ENCODE assay signal across 27 cellular contexts in genomic region chr5:170818222-170818621, GRCh38. TPM values are rescaled to one million over a fixed set of nuclear protein-coding genes. Genes with fewer than 3 reads are reported as not detected.
DNase-seq lines count a peak whose midpoint lies in the region; ATAC-seq and TF ChIP-seq lines count a peak whose summit lies in the region.
"Had no signal": no experiment of that assay in that cellular context is flagged by ENCODE, and none has a peak within 500 bp of the region (broad histone marks: within the 10 kb centered on the region; RNA-seq: fewer than 3 reads in every experiment).

No MANE protein-coding gene starts in this region.

- H3K79me1 ChIP-seq in IMR-90 (ENCODE audit: low read depth in 1 of 2, low read length in 2 of 2), result no peaks in the 10 kb centered on the region

- H2AK5ac ChIP-seq in IMR-90 (ENCODE audit: low read depth, low read length), result no peak overlapping the region

- H3K56ac ChIP-seq in IMR-90 (ENCODE audit: extremely low read depth, insufficient read depth, low read length), result no peak overlapping the region

- H3K9me3 Mint-ChIP-seq in chondrocyte (ENCODE audit: low read depth), result no peaks in the 10 kb centered on the region
- H3K9me3 Mint-ChIP-seq in nephron, result peaks cover under 1% of the 10 kb centered on the region
- H3K9me3 Mint-ChIP-seq: activated naive CD4-positive, alpha-beta T cell treated with anti-CD3 and anti-CD28 coated beads for 36 hours; activated T-helper 1 cell treated with anti-CD3 and anti-CD28 coated beads, Interleukin-12 subunit alpha, Interleukin-12 subunit beta, Interleukin-2, Interleukin-4 antibody, amounts not matched to agents 30 ng/mL and 10 ng/mL and 1 ng/mL, durations not matched to agents 14 hours and 24 hours and 36 hours had no signal

- H3K27ac ChIP-seq in IMR-90 (ENCODE audit: insufficient read depth, low read length), result no peak overlapping the region
- H3K27ac ChIP-seq: A549; BLaER1 treated with 17β-estradiol and CSF1 and Interleukin-3, amounts not matched to agents 10 nM and 100 nM; esophagus squamous epithelium; left ventricle myocardium inferior; transverse colon had no signal

- no peak overlapping the region for H2AFZ ChIP-seq in IMR-90 (replicated peaks; ENCODE audit: low read length, poor library complexity)

- DNase-seq in AG20443 (ENCODE audit: low spot score) (peak; percentile 37), IMR-90 (peak; percentile 71), chondrocyte (ENCODE audit: low spot score) (no peak), SIG-M5 (lab: John Stamatoyannopoulos, UW) (no peak)
- no peak for DNase-seq in activated CD4-positive, CD25-positive, alpha-beta regulatory T cell (lab: John Stamatoyannopoulos, UW)
- DNase-seq: activated CD4-positive, alpha-beta T cell treated with anti-CD3 and anti-CD28 coated beads, Interleukin-2, amount 50 U/mL, for 1 hour; activated naive CD4-positive, alpha-beta T cell treated with anti-CD3 and anti-CD28 coated beads for 36 hours; amygdala; Caco-2; dermis blood vessel endothelial cell; esophagus squamous epithelium; left ventricle myocardium inferior; naive thymus-derived CD8-positive, alpha-beta T cell; NCI-H1092 treated with DMSO at 0.1 percent for 48 hours; NCI-H2029; NCI-H526 treated with DMSO at 0.1 percent for 48 hours; SHP77; SW 1271; transverse colon had no signal

- no peak overlapping the region for H4K91ac ChIP-seq in IMR-90 (ENCODE audit: insufficient read depth, low read depth, low read length)

- H3K4me1 Mint-ChIP-seq in chondrocyte (ENCODE audit: low read depth) (peaks cover 14% of the 10 kb centered on the region), nephron (peaks cover 25% of the 10 kb centered on the region)
- H3K4me1 Mint-ChIP-seq: naive thymus-derived CD8-positive, alpha-beta T cell; WTC11 had no signal

- H3K27me3 Mint-ChIP-seq in chondrocyte (ENCODE audit: low read depth), result peaks cover 3% of the 10 kb centered on the region
- H3K27me3 Mint-ChIP-seq in nephron (ENCODE audit: low read depth), result peaks cover 10% of the 10 kb centered on the region

- in situ Hi-C loops in IMR-90 (cut with MboI; ENCODE audit: low sequenced_read_pairs), result loop anchor here (25.0 kb wide), 1 partner anchor 344 kb away; no protein-coding TSS in a partner anchor

- H2AK9ac ChIP-seq in IMR-90 (replicated peaks; ENCODE audit: low read depth, low read length, poor library complexity), result no peak overlapping the region

- peak overlapping the region; percentile 48 for H2BK5ac ChIP-seq in IMR-90 (ENCODE audit: low read depth, low read length, poor library complexity, severe bottlenecking)

- H4K20me1 ChIP-seq in IMR-90 (ENCODE audit: insufficient read depth, low read length), result no peaks in the 10 kb centered on the region
- H4K20me1 ChIP-seq: BLaER1 treated with 17β-estradiol and CSF1 and Interleukin-3, amounts not matched to agents 10 nM and 100 nM had no signal

- no peak overlapping the region for H3K4me3 ChIP-seq in IMR-90 (ENCODE audit: insufficient read depth, low read depth, low read length)
- H3K4me3 ChIP-seq: A549; BLaER1 treated with 17β-estradiol and CSF1 and Interleukin-3, amounts not matched to agents 10 nM and 100 nM; esophagus squamous epithelium; left ventricle myocardium inferior; transverse colon had no signal

- POLR2A ChIA-PET in IMR-90 (lab: Charles Lee; ENCODE audit: unreplicated experiment), result no interaction called here

- H3K36me3 Mint-ChIP-seq in chondrocyte (ENCODE audit: low read depth), result no peaks in the 10 kb centered on the region
- no peaks in the 10 kb centered on the region for H3K36me3 Mint-ChIP-seq in nephron (ENCODE audit: low read depth)
- H3K36me3 Mint-ChIP-seq: naive thymus-derived CD8-positive, alpha-beta T cell; WTC11 had no signal

- ATAC-seq in IMR-90 (ENCODE audit: low read depth), result peak; percentile 81
- no peak for ATAC-seq in GM19328 (IDR thresholded peaks at IDR 0.05; ENCODE audit: unreplicated experiment)
- no peak for ATAC-seq in HG02610 (IDR thresholded peaks at IDR 0.05; ENCODE audit: unreplicated experiment)
- ATAC-seq: A549; naive thymus-derived CD8-positive, alpha-beta T cell; Panc1; WTC11 had no signal

- no peak overlapping the region for H3K23ac ChIP-seq in IMR-90 (ENCODE audit: low read depth, low read length)

- no peaks in the 10 kb centered on the region for H3K36me3 ChIP-seq in IMR-90 (ENCODE audit: control insufficient read depth, insufficient read depth, low read length)
- H3K36me3 ChIP-seq: BLaER1 treated with 17β-estradiol and CSF1 and Interleukin-3, amounts not matched to agents 10 nM and 100 nM; esophagus squamous epithelium; left ventricle myocardium inferior; transverse colon had no signal

- intact Hi-C loops in IMR-90 (cut with micrococcal nuclease), result loop anchor here (1.0 to 5.0 kb wide), 2 partner anchors 34 to 44 kb away; partner anchors contain the start of gene RANBP17

- TF ChIP-seq POLR2A in IMR-90 (IDR thresholded peaks at IDR 0.05; ENCODE audit: low read depth, low read length), result no peak

- H3K9me1 ChIP-seq in IMR-90 (ENCODE audit: insufficient read depth, low read length), result no peaks in the 10 kb centered on the region

- no peak overlapping the region for H3K14ac ChIP-seq in IMR-90 (replicated peaks; ENCODE audit: low read depth, low read length)

- no CpG with 5 or more reads among the region's 1 CpG for WGBS in IMR-90 (ENCODE audit: extremely low coverage in 2 of 2, insufficient read length in 1 of 2), 2 experiments

- H3K4me1 ChIP-seq in IMR-90 (ENCODE audit: control insufficient read depth, insufficient read depth, low read length), result no peaks in the 10 kb centered on the region; the same call in 1 of the 2 replicates
- H3K4me1 ChIP-seq: A549; BLaER1 treated with 17β-estradiol and CSF1 and Interleukin-3, amounts not matched to agents 10 nM and 100 nM; Caco-2; left ventricle myocardium inferior had no signal

- H3K27ac Mint-ChIP-seq in chondrocyte (ENCODE audit: unreplicated experiment) (peak overlapping the region; percentile 79), nephron (peak overlapping the region in 2 of 3 experiments; percentile 73 to 78)
- H3K27ac Mint-ChIP-seq: activated naive CD4-positive, alpha-beta T cell treated with anti-CD3 and anti-CD28 coated beads for 36 hours; activated T-helper 1 cell treated with anti-CD3 and anti-CD28 coated beads, Interleukin-12 subunit alpha, Interleukin-12 subunit beta, Interleukin-2, Interleukin-4 antibody, amounts not matched to agents 30 ng/mL and 10 ng/mL and 1 ng/mL, durations not matched to agents 14 hours and 24 hours and 36 hours; naive thymus-derived CD8-positive, alpha-beta T cell; WTC11 had no signal

- H4K8ac ChIP-seq in IMR-90 (ENCODE audit: low read depth in 2 of 2, low read length in 2 of 2), result no peak overlapping the region; a peak in 1 of 4 replicates

- no peak overlapping the region for H2BK20ac ChIP-seq in IMR-90 (ENCODE audit: low read depth, low read length)

- no peaks in the 10 kb centered on the region for H3K9me3 ChIP-seq in IMR-90 (ENCODE audit: control insufficient read depth, insufficient read depth, low read length)
- H3K9me3 ChIP-seq: A549, Caco-2, esophagus squamous epithelium, left ventricle myocardium inferior, transverse colon had no signal

- H3K4me3 Mint-ChIP-seq in chondrocyte (ENCODE audit: unreplicated experiment) (no peak overlapping the region), nephron (no peak overlapping the region)
- H3K4me3 Mint-ChIP-seq: activated naive CD4-positive, alpha-beta T cell treated with anti-CD3 and anti-CD28 coated beads for 36 hours; activated T-helper 1 cell treated with anti-CD3 and anti-CD28 coated beads, Interleukin-12 subunit alpha, Interleukin-12 subunit beta, Interleukin-2, Interleukin-4 antibody, amounts not matched to agents 30 ng/mL and 10 ng/mL and 1 ng/mL, durations not matched to agents 14 hours and 24 hours and 36 hours; naive thymus-derived CD8-positive, alpha-beta T cell; WTC11 had no signal

- no peak overlapping the region for H3K4me2 ChIP-seq in IMR-90 (ENCODE audit: low read depth, low read length)
- H3K4me2 ChIP-seq: A549; BLaER1 treated with 17β-estradiol and CSF1 and Interleukin-3, amounts not matched to agents 10 nM and 100 nM had no signal

- dilution Hi-C loops in IMR-90 (cut with HindIII; ENCODE audit: low sequenced_read_pairs, unreplicated experiment), result no loop called here

- CTCF ChIA-PET in IMR-90 (lab: Yijun Ruan, JAX), result no interaction called here

- H3K9ac ChIP-seq in IMR-90 (ENCODE audit: low read depth, low read length), result no peak overlapping the region
- H3K9ac ChIP-seq: BLaER1 treated with 17β-estradiol and CSF1 and Interleukin-3, amounts not matched to agents 10 nM and 100 nM had no signal

- H4K5ac ChIP-seq in IMR-90 (ENCODE audit: low read depth, low read length), result no peak overlapping the region

- TF ChIP-seq RAD21 in IMR-90 (IDR thresholded peaks at IDR 0.05; ENCODE audit: low read length), result no peak

- H2BK120ac ChIP-seq in IMR-90 (ENCODE audit: low read depth, low read length), result no peak overlapping the region

- no peak overlapping the region for H3K18ac ChIP-seq in IMR-90 (ENCODE audit: low read depth, low read length)

- no peak overlapping the region for H3K4ac ChIP-seq in IMR-90 (ENCODE audit: low read depth, low read length)

- TF ChIP-seq CTCF in IMR-90 (conservative IDR thresholded peaks at IDR 0.05; ENCODE audit: low read depth, low read length) (no peak), chondrocyte (IDR thresholded peaks at IDR 0.05) (no peak), nephron (IDR thresholded peaks at IDR 0.05; ENCODE audit: unreplicated experiment in 3 of 3) (no peak)

- no TSS peak for BruUV-seq in IMR-90 (replicated peaks; lab: Mats Ljungman, UMichigan)

- H2BK15ac ChIP-seq in IMR-90 (ENCODE audit: low read depth, low read length), result no peak overlapping the region

- no peaks in the 10 kb centered on the region; the same call in 1 of the 2 replicates for H3K27me3 ChIP-seq in IMR-90 (ENCODE audit: control insufficient read depth, insufficient read depth, low read length)
- H3K27me3 ChIP-seq: BLaER1 treated with 17β-estradiol and CSF1 and Interleukin-3, amounts not matched to agents 10 nM and 100 nM; esophagus squamous epithelium; transverse colon had no signal

TF ChIP-seq in IMR-90, 13 proteins besides CTCF, POLR2A, EP300 and RAD21:
- TF ChIP-seq MAFK (IDR thresholded peaks at IDR 0.05; ENCODE audit: low read depth, low read length) (no peak), CEBPB (IDR thresholded peaks at IDR 0.05; ENCODE audit: low read depth, low read length) (peak; percentile 54)

RNA-seq across cellular contexts. Expression of gene GABRP, which starts 34.7 kb away (rescaled TPM):
- total RNA-seq in IMR-90 (2012; rRNA removed) (not detected in 2 replicates), chondrocyte (not detected in 3 replicates)
- polyA plus RNA-seq in IMR-90 (2012; rRNA removed), result not detected in 2 replicates
- not detected in 2 replicates for polyA plus RNA-seq in IMR-90 (2012; cell fraction: cytosol; rRNA removed)
- polyA plus RNA-seq in IMR-90 (2012; cell fraction: nucleus; rRNA removed; ENCODE audit: low replicate concordance), result not detected in 2 replicates
- total RNA-seq: activated naive CD4-positive, alpha-beta T cell treated with anti-CD3 and anti-CD28 coated beads for 36 hours; activated T-helper 1 cell treated with anti-CD3 and anti-CD28 coated beads, Interleukin-12 subunit alpha, Interleukin-12 subunit beta, Interleukin-2, Interleukin-4 antibody, amounts not matched to agents 30 ng/mL and 10 ng/mL and 1 ng/mL, durations not matched to agents 14 hours and 24 hours and 36 hours; naive thymus-derived CD8-positive, alpha-beta T cell had no signal
- polyA plus RNA-seq: A549; naive thymus-derived CD8-positive, alpha-beta T cell had no signal

RNA-seq across cellular contexts. Expression of gene RANBP17, which starts 43.6 kb away (rescaled TPM):
- 29.0 and 29.7 TPM in 2 replicates for total RNA-seq in IMR-90 (2012; rRNA removed)
- polyA plus RNA-seq in IMR-90 (2012; rRNA removed), result 7.9 and 8.2 TPM in 2 replicates
- 2.0 and 2.5 TPM in 2 replicates for polyA plus RNA-seq in IMR-90 (2012; cell fraction: cytosol; rRNA removed)
- 14.5 and 60.3 TPM in 2 replicates for polyA plus RNA-seq in IMR-90 (2012; cell fraction: nucleus; rRNA removed; ENCODE audit: low replicate concordance)
- total RNA-seq in chondrocyte, result 22.5 to 35.7 TPM (median 24.5 TPM) in 3 replicates
- total RNA-seq: activated naive CD4-positive, alpha-beta T cell treated with anti-CD3 and anti-CD28 coated beads for 36 hours; activated T-helper 1 cell treated with anti-CD3 and anti-CD28 coated beads, Interleukin-12 subunit alpha, Interleukin-12 subunit beta, Interleukin-2, Interleukin-4 antibody, amounts not matched to agents 30 ng/mL and 10 ng/mL and 1 ng/mL, durations not matched to agents 14 hours and 24 hours and 36 hours had no signal

Comparison
In these comparisons a context has a peak if more than half of its experiments do, and no peak if none do; other contexts are left out.
1. DNase-seq: peak in AG20443 (single experiment) and IMR-90 (single experiment); none in chondrocyte (single experiment), SIG-M5 (single experiment) and activated CD4-positive, CD25-positive, alpha-beta regulatory T cell (0 of 4).